9 cellular contexts compared by ENCODE assay signal in genomic region chr12:67988600-67988999, GRCh38.
DNase-seq lines count a peak whose midpoint lies in the region; ATAC-seq and TF ChIP-seq lines count a peak whose summit lies in the region.
"Had no signal": no experiment of that assay in that cellular context is flagged by ENCODE, and none has a peak within 500 bp of the region (broad histone marks: within the 10 kb centered on the region; RNA-seq: fewer than 3 reads in every experiment).

No MANE protein-coding gene starts in this region.

- no peak for TF ChIP-seq CTCF in GM13977 (IDR thresholded peaks at IDR 0.05; ENCODE audit: extremely low read depth, insufficient read depth, missing control alignments)

- ATAC-seq in GM19438 (IDR thresholded peaks at IDR 0.05; ENCODE audit: low read depth, unreplicated experiment), result peak; percentile 79
- ATAC-seq in HG03025 (IDR thresholded peaks at IDR 0.05; ENCODE audit: low FRiP score, unreplicated experiment), result peak; percentile 63

- in situ Hi-C loops in GM13977 (cut with MboI; ENCODE audit: low pct_unique_long_range_greater_than_20kb, low sequenced_read_pairs, unreplicated experiment), result no loop called here

- peak; percentile 66 for TF ChIP-seq POLR2A in Raji (IDR thresholded peaks at IDR 0.05; ENCODE audit: insufficient read depth, low read depth, low read length)

- DNase-seq in GM13977 (ENCODE audit: low spot score) (peak; percentile 12), C1 segment of cervical spinal cord (lab: John Stamatoyannopoulos, UW) (no peak), OCI-M2 (lab: John Stamatoyannopoulos, UW; ENCODE audit: unreplicated experiment) (no peak), SKM-1 treated with dmso at 0.1 percent for 144 hours (lab: John Stamatoyannopoulos, UW; ENCODE audit: unreplicated experiment) (no peak)
- DNase-seq in activated CD4-positive, alpha-beta T cell treated with anti-CD3 and anti-CD28 coated beads, Interleukin-2, amount 50 U/mL, for 4 hours, result no peak
- DNase-seq: DMS 273 treated with DMSO at 0.1 percent for 48 hours had no signal
